In genomic region chr13:112215871-112216270, GRCh38 we compare ENCODE assay signal across 8 cellular contexts.
"Had no signal": no experiment of that assay in that cellular context is flagged by ENCODE, and none has a peak within 500 bp of the region (broad histone marks: within the 10 kb centered on the region; RNA-seq: fewer than 3 reads in every experiment).

No MANE protein-coding gene starts in this region.

- FAIRE-seq: G401.6, GM12878, GM12891, GM12892, GM18507, GM19239 had no signal

- DNase-seq: GDM1, GF-D8 had no signal

- ATAC-seq: GM12878 had no signal

- H3K4me3 ChIP-seq: GM12878 had no signal
